In the genomic region with DNA sequence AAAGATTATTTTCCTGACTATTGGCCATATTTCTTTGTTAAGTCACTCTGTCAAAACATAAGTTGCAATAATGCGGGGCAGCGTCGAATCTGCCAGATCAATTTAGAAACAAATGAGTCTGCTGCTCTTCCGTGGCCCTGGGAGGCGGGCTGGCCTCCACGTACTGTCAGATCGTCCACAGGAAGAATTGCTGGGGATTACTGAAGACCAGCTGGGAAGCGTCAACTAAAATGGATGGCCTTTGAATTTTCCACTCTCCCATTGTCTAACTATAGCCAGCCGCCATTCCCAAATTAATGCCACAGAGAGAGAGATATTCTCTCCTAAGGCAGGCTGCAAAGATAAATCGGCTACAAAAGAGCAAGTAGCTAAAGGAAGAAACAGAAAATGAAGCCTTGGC, we compare ENCODE assay signal across 28 cellular contexts.
DNase-seq lines count a peak whose midpoint lies in the region; ATAC-seq, FAIRE-seq and TF ChIP-seq lines count a peak whose summit lies in the region.
"Had no signal": no experiment of that assay in that cellular context is flagged by ENCODE, and none has a peak within 500 bp of the region (broad histone marks: within the 10 kb centered on the region; RNA-seq: fewer than 3 reads in every experiment).

No MANE protein-coding gene starts in this region.

- BruUV-seq in HepG2 (replicated peaks; lab: Mats Ljungman, UMichigan): no TSS peak

- no peak for TF ChIP-seq CTCF in right lobe of liver (IDR thresholded peaks at IDR 0.05)
- no peak for TF ChIP-seq CTCF in HepG2 (CRISPR knock-in tag; IDR thresholded peaks at IDR 0.05)
- TF ChIP-seq CTCF in gastroesophageal sphincter (IDR thresholded peaks at IDR 0.05): no peak
- no peak for TF ChIP-seq CTCF in neural cell (IDR thresholded peaks at IDR 0.05; ENCODE audit: poor library complexity, severe bottlenecking)
- TF ChIP-seq CTCF in foreskin fibroblast (IDR thresholded peaks at IDR 0.05; ENCODE audit: low read depth, low read length): no peak

- H3K79me2 ChIP-seq in HepG2 (ENCODE audit: insufficient read depth, low read length): no peaks in the 10 kb centered on the region
- no peaks in the 10 kb centered on the region for H3K79me2 ChIP-seq in neural cell (replicated peaks; ENCODE audit: insufficient read depth, low read length)

- ATAC-seq in right lobe of liver (peak in 3 of 4 donors; percentile 20 to 60 (median 52)), HepG2 (no peak), gastroesophageal sphincter (peak; percentile 50)
- ATAC-seq: A549, esophagus mucosa, heart left ventricle had no signal

- intact Hi-C loops in right lobe of liver (cut with DNase I): no loop called here
- intact Hi-C loops in HepG2 (cut with micrococcal nuclease; ENCODE audit: unreplicated experiment): no loop called here

- H4K20me1 ChIP-seq in HepG2 (ENCODE audit: insufficient read depth, low read length) (no peaks in the 10 kb centered on the region), neural cell (ENCODE audit: insufficient read depth) (no peaks in the 10 kb centered on the region)
- H4K20me1 ChIP-seq: BLaER1 treated with 17β-estradiol and CSF1 and Interleukin-3, amounts not matched to agents 10 nM and 100 nM had no signal

- H3K36me3 ChIP-seq in right lobe of liver: no peaks in the 10 kb centered on the region
- H3K36me3 ChIP-seq in HepG2 (replicated peaks in 1 of 2; ENCODE audit: control insufficient read depth in 1 of 2, insufficient read depth in 2 of 2, low read length in 2 of 2): no peaks in the 10 kb centered on the region
- H3K36me3 ChIP-seq in gastroesophageal sphincter: no peaks in the 10 kb centered on the region
- H3K36me3 ChIP-seq in neural cell (ENCODE audit: insufficient read depth, low read length): no peaks in the 10 kb centered on the region
- no peaks in the 10 kb centered on the region for H3K36me3 ChIP-seq in MG63
- H3K36me3 ChIP-seq: heart left ventricle, stomach, upper lobe of left lung had no signal

- TF ChIP-seq POLR2A in right lobe of liver (IDR thresholded peaks at IDR 0.05) (no peak), HepG2 (IDR thresholded peaks at IDR 0.05; ENCODE audit: insufficient read depth in 1 of 2, low read depth in 2 of 2, low read length in 2 of 2) (no peak), gastroesophageal sphincter (IDR thresholded peaks at IDR 0.05) (no peak)

- FAIRE-seq in HepG2 (lab: Jason Lieb, UNC): no peak
- FAIRE-seq: A549, GM18507, small intestine had no signal

- POLR2A ChIA-PET in HepG2 (lab: Yijun Ruan, JAX): no interaction called here

- H3K4me1 ChIP-seq in right lobe of liver: no peaks in the 10 kb centered on the region
- no peaks in the 10 kb centered on the region for H3K4me1 ChIP-seq in HepG2 (ENCODE audit: insufficient read depth, low read length)
- H3K4me1 ChIP-seq in gastroesophageal sphincter: peaks cover 0 to 15% (median 2%) of the 10 kb centered on the region in 3 donors
- H3K4me1 ChIP-seq: A549; BLaER1 treated with 17β-estradiol and CSF1 and Interleukin-3, amounts not matched to agents 10 nM and 100 nM; heart left ventricle; upper lobe of left lung had no signal

- no peaks in the 10 kb centered on the region for H3K9me2 ChIP-seq in neural cell (ENCODE audit: insufficient read depth, low read length)

- CTCF ChIA-PET in HepG2 (lab: Yijun Ruan, JAX; ENCODE audit: low intra/inter-chr PET ratio, low total read pairs): no interaction called here

- no peaks in the 10 kb centered on the region for H3F3A ChIP-seq in neural cell (ENCODE audit: insufficient read depth, low read length, poor library complexity, severe bottlenecking)

- H3K4me2 ChIP-seq in HepG2 (ENCODE audit: low read depth, low read length): no peak overlapping the region
- H3K4me2 ChIP-seq in neural cell (ENCODE audit: low read length): no peak overlapping the region
- H3K4me2 ChIP-seq: A549; BLaER1 treated with 17β-estradiol and CSF1 and Interleukin-3, amounts not matched to agents 10 nM and 100 nM had no signal

- H3K4me3 ChIP-seq in right lobe of liver (no peak overlapping the region), HepG2 (replicated peaks in 1 of 3; ENCODE audit: insufficient read depth in 1 of 3, low read depth in 2 of 3, low read length in 3 of 3) (no peak overlapping the region), gastroesophageal sphincter (peak overlapping the region; percentile 4 to 10), neural cell (ENCODE audit: low read length) (no peak overlapping the region), foreskin fibroblast (ENCODE audit: low read depth in 1 of 2, low read length in 2 of 2) (no peak overlapping the region), MG63 (no peak overlapping the region)
- H3K4me3 ChIP-seq: A549; BLaER1 treated with 17β-estradiol and CSF1 and Interleukin-3, amounts not matched to agents 10 nM and 100 nM; lung; stomach; upper lobe of left lung had no signal

- WGBS in right lobe of liver (ENCODE audit: insufficient coverage, low coverage, low lambda C conversion rate, missing lambda C conversion rate): 38% methylated on average over 10 of the region's 10 CpGs
- WGBS in HepG2 (ENCODE audit: low lambda C conversion rate): 95% methylated on average over 10 of the region's 10 CpGs
- WGBS in gastroesophageal sphincter (ENCODE audit: low coverage in 1 of 2), 2 donors: 8 to 25% methylated on average over 8 to 10 of the region's 10 CpGs

- in situ Hi-C loops in HepG2 (cut with HindIII; ENCODE audit: extremely low pct_ligation_motif_present, low pct_unique_long_range_greater_than_20kb): no loop called here

- no peaks in the 10 kb centered on the region for H3K9me3 ChIP-seq in right lobe of liver
- H3K9me3 ChIP-seq in HepG2 (ENCODE audit: low read length): no peaks in the 10 kb centered on the region
- H3K9me3 ChIP-seq in gastroesophageal sphincter: peaks cover 0 to 9% (median 0%) of the 10 kb centered on the region in 3 donors
- H3K9me3 ChIP-seq in neural cell (ENCODE audit: low read length): no peaks in the 10 kb centered on the region
- H3K9me3 ChIP-seq in MG63: peaks cover 8% of the 10 kb centered on the region

- TF ChIP-seq RAD21 in HepG2 (CRISPR knock-in tag; IDR thresholded peaks at IDR 0.05) (no peak), neural cell (conservative IDR thresholded peaks at IDR 0.05) (no peak)

- H2AFZ ChIP-seq in HepG2 (ENCODE audit: low read length): no peak overlapping the region
- H2AFZ ChIP-seq in neural cell (ENCODE audit: low read depth, low read length): peak overlapping the region; percentile 2

- H3K27me3 ChIP-seq in right lobe of liver: no peaks in the 10 kb centered on the region
- no peaks in the 10 kb centered on the region for H3K27me3 ChIP-seq in HepG2 (ENCODE audit: control insufficient read depth in 1 of 2, insufficient read depth in 2 of 2, low read length in 2 of 2)
- H3K27me3 ChIP-seq in gastroesophageal sphincter: no peaks in the 10 kb centered on the region
- H3K27me3 ChIP-seq in neural cell (ENCODE audit: insufficient read depth, low read depth, low read length): no peaks in the 10 kb centered on the region
- H3K27me3 ChIP-seq in MG63: no peaks in the 10 kb centered on the region
- H3K27me3 ChIP-seq: BLaER1 treated with 17β-estradiol and CSF1 and Interleukin-3, amounts not matched to agents 10 nM and 100 nM; heart left ventricle; stomach; upper lobe of left lung had no signal

- H3K9ac ChIP-seq in HepG2 (ENCODE audit: insufficient read depth, low read depth, low read length) (no peak overlapping the region), neural cell (ENCODE audit: low read length) (no peak overlapping the region)
- H3K9ac ChIP-seq: BLaER1 treated with 17β-estradiol and CSF1 and Interleukin-3, amounts not matched to agents 10 nM and 100 nM had no signal

- H3K27ac ChIP-seq in right lobe of liver: peak overlapping the region in 2 of 3 donors; percentile 9 to 37
- H3K27ac ChIP-seq in HepG2 (ENCODE audit: extremely low read length, insufficient read depth, low read length): no peak overlapping the region
- H3K27ac ChIP-seq in gastroesophageal sphincter: peak overlapping the region in 3 of 4 donors; percentile 28 to 69 (median 60)
- peak overlapping the region; percentile 40 for H3K27ac ChIP-seq in neural cell (ENCODE audit: low read length)
- H3K27ac ChIP-seq: A549; BLaER1 treated with 17β-estradiol and CSF1 and Interleukin-3, amounts not matched to agents 10 nM and 100 nM; stomach had no signal

- DNase-seq in right lobe of liver (no peak), HepG2 (ENCODE audit: low spot score) (no peak), foreskin fibroblast (no peak), MG63 (no peak), KG1 (lab: John Stamatoyannopoulos, UW) (no peak)
- no peak for DNase-seq in stimulated activated CD4-positive, alpha-beta T cell treated with anti-CD3 and anti-CD28 coated beads, Interleukin-2, amount 100 ng/mL, for 48 hours
- DNase-seq: activated CD4-positive, CD25-positive, alpha-beta regulatory T cell treated with anti-CD3 and anti-CD28 coated beads, Interleukin-2, amount 50 U/mL, for 72 hours; activated naive CD4-positive, alpha-beta T cell; activated T-cell treated with anti-CD3 and anti-CD28 coated beads, Interleukin-2, amount 50 U/mL, for 24 hours; Calu3; central memory CD4-positive, alpha-beta T cell; effector CD8-positive, alpha-beta T cell; EL; naive B cell; NCI-H1105 treated with DMSO at 0.1 percent for 48 hours; NCI-H526; small intestine; stimulated activated CD4-positive, alpha-beta T cell treated with anti-CD3 and anti-CD28 coated beads, Interleukin-4, amount 100 ng/mL, for 24 hours; stomach had no signal

- TF ChIP-seq EP300 in HepG2 (IDR thresholded peaks at IDR 0.05; ENCODE audit: low read depth in 2 of 2, low read length in 2 of 2) (no peak), HepG2 (CRISPR knock-in tag; IDR thresholded peaks at IDR 0.05; ENCODE audit: borderline replicate concordance) (no peak), gastroesophageal sphincter (IDR thresholded peaks at IDR 0.05) (no peak), neural cell (conservative IDR thresholded peaks at IDR 0.05; ENCODE audit: poor library complexity, severe bottlenecking) (no peak)

TF ChIP-seq in HepG2, 621 proteins besides CTCF, POLR2A, EP300 and RAD21 (continues in another document):
- TF ChIP-seq ZNF234 (CRISPR knock-in tag; conservative IDR thresholded peaks at IDR 0.05): no peak
- no peak for TF ChIP-seq MZF1 (CRISPR knock-in tag; IDR thresholded peaks at IDR 0.05; ENCODE audit: borderline replicate concordance)
- no peak for TF ChIP-seq GPN1 (CRISPR knock-in tag; IDR thresholded peaks at IDR 0.05; ENCODE audit: borderline replicate concordance)
- TF ChIP-seq ZNF891 (CRISPR knock-in tag; IDR thresholded peaks at IDR 0.05): no peak
- TF ChIP-seq ATRX (CRISPR knock-in tag; IDR thresholded peaks at IDR 0.05; ENCODE audit: borderline replicate concordance): no peak
- TF ChIP-seq GZF1 (CRISPR knock-in tag; IDR thresholded peaks at IDR 0.05): no peak

Comparison
In these comparisons a context has a peak if more than half of its experiments do, and no peak if none do; other contexts are left out.
1. H3K4me3 ChIP-seq: peak in gastroesophageal sphincter (2 of 2); none in right lobe of liver (0 of 3), HepG2 (0 of 3), neural cell (single experiment), foreskin fibroblast (0 of 2) and MG63 (single experiment).